Comparison of ENCODE assay signal across 24 cellular contexts in genomic region chr16:28241924-28242323, GRCh38. TPM values are rescaled to one million over a fixed set of nuclear protein-coding genes. Genes with fewer than 3 reads are reported as not detected.
DNase-seq lines count a peak whose midpoint lies in the region; ATAC-seq, FAIRE-seq and TF ChIP-seq lines count a peak whose summit lies in the region.
"Had no signal": no experiment of that assay in that cellular context is flagged by ENCODE, and none has a peak within 500 bp of the region (broad histone marks: within the 10 kb centered on the region; RNA-seq: fewer than 3 reads in every experiment).

No MANE protein-coding gene starts in this region.

- H3K4me1 ChIP-seq in HEK293 (ENCODE audit: control insufficient read depth, insufficient read depth, low read length) (no peaks in the 10 kb centered on the region), H1 (replicated peaks in 1 of 4; ENCODE audit: control insufficient read depth in 3 of 4, insufficient read depth in 4 of 4, low read length in 3 of 4) (no peaks in the 10 kb centered on the region), neuronal stem cell (ENCODE audit: control insufficient read depth in 2 of 2, insufficient read depth in 1 of 2, low read depth in 1 of 2, low read length in 2 of 2) (no peaks in the 10 kb centered on the region), BE2C (no peaks in the 10 kb centered on the region)
- H3K4me1 ChIP-seq: BLaER1 treated with 17β-estradiol and CSF1 and Interleukin-3, amounts not matched to agents 10 nM and 100 nM had no signal

- H3K9me3 Mint-ChIP-seq in stimulated activated memory B cell treated with anti-CD40 and anti-IgM and Interleukin-4, amounts not matched to agents 10 μg/mL and 1 μg/mL and 100 μg/mL, for 72 hours = peaks cover 2% of the 10 kb centered on the region
- H3K9me3 Mint-ChIP-seq: CD4-positive, alpha-beta T cell had no signal

- CTCF ChIA-PET in HEK293 (lab: Yijun Ruan, JAX) = interaction anchor here (0.6 kb wide), 1 partner anchor 368 kb away, joined by 4 read pairs; the partner anchor contains the start of gene SULT1A1
- CTCF ChIA-PET in H1 (lab: Charles Lee; ENCODE audit: partially characterized antibody) = interaction anchor here (0.6 kb wide), 1 partner anchor 71 kb away, joined by 3 read pairs; no protein-coding TSS in a partner anchor

- no peak overlapping the region for H3K23ac ChIP-seq in H1 (ENCODE audit: insufficient read length)
- no peak overlapping the region for H3K23ac ChIP-seq in neuronal stem cell (ENCODE audit: low read depth, low read length, poor library complexity)

- H3K14ac ChIP-seq in H1 (ENCODE audit: insufficient read length) (no peak overlapping the region), neuronal stem cell (ENCODE audit: low read length) (no peak overlapping the region)

- no peak for TF ChIP-seq EP300 in H1 (IDR thresholded peaks at IDR 0.05; ENCODE audit: borderline replicate concordance in 1 of 2, low read depth in 2 of 2, low read length in 2 of 2)

- H3K4me2 ChIP-seq in H1 (ENCODE audit: insufficient read depth in 1 of 2, low read depth in 2 of 2, low read length in 2 of 2) (no peak overlapping the region), neuronal stem cell (ENCODE audit: insufficient read depth, low read length, poor library complexity, severe bottlenecking) (no peak overlapping the region)
- H3K4me2 ChIP-seq: BLaER1 treated with 17β-estradiol and CSF1 and Interleukin-3, amounts not matched to agents 10 nM and 100 nM had no signal

- no peak overlapping the region for H4K91ac ChIP-seq in H1 (replicated peaks; ENCODE audit: insufficient read length, low read length)
- H4K91ac ChIP-seq in neuronal stem cell (ENCODE audit: low read depth, low read length, poor library complexity) = no peak overlapping the region

- H3K79me2 ChIP-seq in H1 (ENCODE audit: control insufficient read depth in 1 of 2, insufficient read depth in 2 of 2, low read length in 2 of 2) = no peaks in the 10 kb centered on the region

- H3K9ac ChIP-seq in H1 (replicated peaks in 1 of 4; ENCODE audit: extremely low read depth in 1 of 4, low read depth in 3 of 4, low read length in 3 of 4) (no peak overlapping the region), neuronal stem cell (ENCODE audit: low read depth, low read length, poor library complexity) (no peak overlapping the region)
- H3K9ac ChIP-seq: BLaER1 treated with 17β-estradiol and CSF1 and Interleukin-3, amounts not matched to agents 10 nM and 100 nM had no signal

- POLR2A ChIA-PET in HEK293 (lab: Yijun Ruan, JAX) (no interaction called here), H1 (lab: Charles Lee; ENCODE audit: partially characterized antibody) (interaction anchor here (0.6 kb wide), 1 partner anchor 32 kb away, joined by 3 read pairs; no protein-coding TSS in a partner anchor)

- TF ChIP-seq CTCF in HEK293 (tag by site-specific recombination; IDR thresholded peaks at IDR 0.05) = no peak
- no peak for TF ChIP-seq CTCF in H1 (IDR thresholded peaks at IDR 0.05; ENCODE audit: control extremely low read depth in 1 of 3, insufficient read depth in 1 of 3, low read depth in 1 of 3, low read length in 3 of 3)
- TF ChIP-seq CTCF in brain microvascular endothelial cell (IDR thresholded peaks at IDR 0.05; ENCODE audit: low read depth, low read length, missing control alignments) = no peak
- no peak for TF ChIP-seq CTCF in BE2C (IDR thresholded peaks at IDR 0.05; ENCODE audit: low read depth, low read length)

- TF ChIP-seq POLR2A in H1 (IDR thresholded peaks at IDR 0.05; ENCODE audit: control extremely low read depth in 1 of 2, low read depth in 2 of 2, low read length in 2 of 2) = no peak

- 91% methylated on average over 6 of the region's 6 CpGs; no CpG with 5 or more reads in 1 of the 2 experiments for WGBS in H1 (ENCODE audit: extremely low coverage in 1 of 2, insufficient coverage in 1 of 2, insufficient read length in 1 of 2, insufficient replicate concordance in 2 of 2, low coverage in 1 of 2, low lambda C conversion rate in 2 of 2, missing lambda C conversion rate in 1 of 2), 2 experiments
- WGBS in neuronal stem cell (ENCODE audit: extremely low coverage in 2 of 2, insufficient read length in 2 of 2, insufficient replicate concordance in 1 of 2), 2 donors = no CpG with 5 or more reads among the region's 6 CpGs

- H3K18ac ChIP-seq in H1 (ENCODE audit: extremely low read depth, low read length) (no peak overlapping the region), neuronal stem cell (ENCODE audit: low read length) (peak overlapping the region; percentile 41)

- H3K4ac ChIP-seq in H1 (replicated peaks; ENCODE audit: insufficient read length, low read depth, low read length) (no peak overlapping the region), neuronal stem cell (ENCODE audit: low read length) (peak overlapping the region; percentile 67)

- in situ Hi-C loops in brain microvascular endothelial cell (cut with HindIII; ENCODE audit: low pct_ligation_motif_present, low sequenced_read_pairs) = no loop called here

- peaks cover 1% of the 10 kb centered on the region; the same call in 1 of the 2 replicates for H3K23me2 ChIP-seq in H1 (ENCODE audit: low read depth, low read length)

- ATAC-seq in stimulated activated memory B cell treated with anti-CD40 and anti-IgM and Interleukin-4, amounts not matched to agents 10 μg/mL and 1 μg/mL and 100 μg/mL, for 72 hours = no peak
- ATAC-seq: GM12878 had no signal

- H3K9me3 ChIP-seq in HEK293 (ENCODE audit: control insufficient read depth, insufficient read depth, low read depth, low read length) = no peaks in the 10 kb centered on the region
- 0 out of 4 replicates have a peak, but pooled peaks cover 0 to 4% of the 10 kb centered on the region in 2 experiments for H3K9me3 ChIP-seq in H1 (ENCODE audit: insufficient read depth in 2 of 2, low read depth in 1 of 2, low read length in 1 of 2)
- peaks cover 3 to 4% of the 10 kb centered on the region in 2 donors for H3K9me3 ChIP-seq in neuronal stem cell (replicated peaks in 1 of 2; ENCODE audit: control insufficient read depth in 2 of 2, insufficient read depth in 1 of 2, low read depth in 1 of 2, low read length in 2 of 2)
- H3K9me3 ChIP-seq in BE2C = no peaks in the 10 kb centered on the region

- H4K8ac ChIP-seq in H1 (ENCODE audit: extremely low read depth, insufficient read depth, low read length) (no peak overlapping the region), neuronal stem cell (ENCODE audit: low read depth, low read length) (no peak overlapping the region)

- peaks cover 3% of the 10 kb centered on the region for H3K36me3 Mint-ChIP-seq in stimulated activated memory B cell treated with anti-CD40 and anti-IgM and Interleukin-4, amounts not matched to agents 10 μg/mL and 1 μg/mL and 100 μg/mL, for 72 hours
- H3K36me3 Mint-ChIP-seq: CD14-positive monocyte; CD8-positive, alpha-beta memory T cell had no signal

- no peak overlapping the region for H3K4me3 Mint-ChIP-seq in stimulated activated memory B cell treated with anti-CD40 and anti-IgM and Interleukin-4, amounts not matched to agents 10 μg/mL and 1 μg/mL and 100 μg/mL, for 72 hours
- H3K4me3 Mint-ChIP-seq: B cell; CD14-positive monocyte; CD4-positive, alpha-beta T cell; CD8-positive, alpha-beta memory T cell had no signal

- no peak overlapping the region for H2BK12ac ChIP-seq in H1 (ENCODE audit: low read depth, low read length)
- H2BK12ac ChIP-seq in neuronal stem cell (ENCODE audit: low read length) = no peak overlapping the region

- H2BK20ac ChIP-seq in H1 (ENCODE audit: low read length) = no peak overlapping the region

- peaks cover 3% of the 10 kb centered on the region for H3K27me3 Mint-ChIP-seq in stimulated activated memory B cell treated with anti-CD40 and anti-IgM and Interleukin-4, amounts not matched to agents 10 μg/mL and 1 μg/mL and 100 μg/mL, for 72 hours
- H3K27me3 Mint-ChIP-seq: B cell; CD4-positive, alpha-beta T cell had no signal

- H2BK15ac ChIP-seq in H1 (ENCODE audit: low read length) (no peak overlapping the region), neuronal stem cell (ENCODE audit: low read length) (no peak overlapping the region)

- H3K27ac ChIP-seq in HEK293 (ENCODE audit: extremely low read depth, low read depth, low read length) (no peak overlapping the region), H1 (ENCODE audit: low read depth, low read length) (no peak overlapping the region), neuronal stem cell (replicated peaks; ENCODE audit: low read length) (no peak overlapping the region), brain microvascular endothelial cell (no peak overlapping the region)
- H3K27ac ChIP-seq: 22Rv1; BLaER1 treated with 17β-estradiol and CSF1 and Interleukin-3, amounts not matched to agents 10 nM and 100 nM had no signal

- no peaks in the 10 kb centered on the region for H4K20me1 ChIP-seq in H1 (replicated peaks in 1 of 2; ENCODE audit: control insufficient read depth in 1 of 2, insufficient read depth in 2 of 2, low read length in 2 of 2)
- H4K20me1 ChIP-seq: BLaER1 treated with 17β-estradiol and CSF1 and Interleukin-3, amounts not matched to agents 10 nM and 100 nM had no signal

- no peak overlapping the region for H3K4me3 ChIP-seq in HEK293 (ENCODE audit: low read depth, low read length)
- no peak overlapping the region for H3K4me3 ChIP-seq in H1 (ENCODE audit: extremely low read depth in 1 of 4, insufficient read depth in 2 of 4, low read depth in 3 of 4, low read length in 4 of 4)
- H3K4me3 ChIP-seq in neuronal stem cell (ENCODE audit: low read length in 2 of 2) = no peak overlapping the region
- no peak overlapping the region for H3K4me3 ChIP-seq in brain microvascular endothelial cell (ENCODE audit: low read depth, low read length)
- H3K4me3 ChIP-seq in BE2C (ENCODE audit: low read depth, low read length) = no peak overlapping the region
- H3K4me3 ChIP-seq: BLaER1 treated with 17β-estradiol and CSF1 and Interleukin-3, amounts not matched to agents 10 nM and 100 nM; GM12878 had no signal

- H2AFZ ChIP-seq in H1 (ENCODE audit: low read length) (peak overlapping the region; percentile 53; the same call in 1 of the 2 replicates), neuronal stem cell (ENCODE audit: low read length) (no peak overlapping the region)

- no peaks in the 10 kb centered on the region for H3K27me3 ChIP-seq in H1 (replicated peaks in 1 of 4; ENCODE audit: control insufficient read depth in 3 of 4, extremely low read depth in 1 of 4, insufficient read depth in 3 of 4, low read length in 3 of 4)
- no peaks in the 10 kb centered on the region for H3K27me3 ChIP-seq in neuronal stem cell (ENCODE audit: control insufficient read depth in 3 of 3, insufficient read depth in 3 of 3, low read depth in 1 of 3, low read length in 3 of 3)
- H3K27me3 ChIP-seq in brain microvascular endothelial cell (replicated peaks) = no peaks in the 10 kb centered on the region
- no peaks in the 10 kb centered on the region for H3K27me3 ChIP-seq in BE2C
- H3K27me3 ChIP-seq: BLaER1 treated with 17β-estradiol and CSF1 and Interleukin-3, amounts not matched to agents 10 nM and 100 nM had no signal

- no peak overlapping the region for H2BK5ac ChIP-seq in H1 (ENCODE audit: low read depth, low read length)
- H2BK5ac ChIP-seq in neuronal stem cell (ENCODE audit: low read length) = no peak overlapping the region

- no peak overlapping the region for H4K5ac ChIP-seq in H1 (ENCODE audit: insufficient read length, low read depth, low read length)

- no peak for FAIRE-seq in H1 (lab: Jason Lieb, UNC)
- FAIRE-seq: A204.1, D721Med, GM12878, GM19239 had no signal

- peaks cover 22% of the 10 kb centered on the region for H3K4me1 Mint-ChIP-seq in stimulated activated memory B cell treated with anti-CD40 and anti-IgM and Interleukin-4, amounts not matched to agents 10 μg/mL and 1 μg/mL and 100 μg/mL, for 72 hours
- H3K4me1 Mint-ChIP-seq: B cell; CD14-positive monocyte; CD8-positive, alpha-beta memory T cell had no signal

- peak overlapping the region; percentile 7 for H3K27ac Mint-ChIP-seq in stimulated activated memory B cell treated with anti-CD40 and anti-IgM and Interleukin-4, amounts not matched to agents 10 μg/mL and 1 μg/mL and 100 μg/mL, for 72 hours
- H3K27ac Mint-ChIP-seq: B cell; CD14-positive monocyte; CD4-positive, alpha-beta T cell had no signal

- H3K79me1 ChIP-seq in H1 (ENCODE audit: low read depth, low read length) (no peaks in the 10 kb centered on the region), neuronal stem cell (ENCODE audit: low read depth, low read length) (no peaks in the 10 kb centered on the region)

- DNase-seq in H1 (ENCODE audit: low read depth in 1 of 2, low spot score in 2 of 2) = no peak
- DNase-seq in neuronal stem cell (ENCODE audit: low spot score) = no peak
- no peak for DNase-seq in brain microvascular endothelial cell
- no peak for DNase-seq in NCI-H1930 (lab: John Stamatoyannopoulos, UW)
- no peak for DNase-seq in BE2C
- DNase-seq: CD4-positive, alpha-beta T cell; CD8-positive, alpha-beta memory T cell; DMS 273 treated with DMSO at 0.1 percent for 48 hours; DMS79; EL; GDM1; GOT3; H7; HCEC 1CT had no signal

- H2AK5ac ChIP-seq in H1 (ENCODE audit: low read depth, low read length) = no peak overlapping the region
- no peak overlapping the region for H2AK5ac ChIP-seq in neuronal stem cell (ENCODE audit: low read depth, low read length)

- TF ChIP-seq RAD21 in H1 (IDR thresholded peaks at IDR 0.05 in 1 of 2, conservative IDR thresholded peaks at IDR 0.05 in 1 of 2; ENCODE audit: low read depth in 2 of 2, low read length in 2 of 2) = no peak

- no peak overlapping the region for H3K56ac ChIP-seq in H1 (replicated peaks; ENCODE audit: insufficient read length, low read depth, low read length)

- no peaks in the 10 kb centered on the region for H3K36me3 ChIP-seq in HEK293 (ENCODE audit: control insufficient read depth in 2 of 2, insufficient read depth in 1 of 2, low read length in 2 of 2)
- H3K36me3 ChIP-seq in H1 (ENCODE audit: control insufficient read depth in 2 of 4, insufficient read depth in 4 of 4, low read length in 3 of 4) = no peaks in the 10 kb centered on the region
- H3K36me3 ChIP-seq in neuronal stem cell (replicated peaks in 1 of 2; ENCODE audit: control insufficient read depth in 2 of 2, insufficient read depth in 2 of 2, low read length in 2 of 2) = no peaks in the 10 kb centered on the region
- no peaks in the 10 kb centered on the region for H3K36me3 ChIP-seq in brain microvascular endothelial cell (replicated peaks)
- H3K36me3 ChIP-seq in BE2C = no peaks in the 10 kb centered on the region

- no peak overlapping the region for H2BK120ac ChIP-seq in H1 (replicated peaks; ENCODE audit: low read depth, low read length)
- H2BK120ac ChIP-seq in neuronal stem cell (ENCODE audit: low read depth, low read length) = no peak overlapping the region

RNA-seq across cellular contexts. Expression of gene XPO6, which starts 30.2 kb away (rescaled TPM):
- total RNA-seq in H1 (2021; fragmentation: NEBNext Ultra II Directional; extraction: Animal tissue kit (Norgen Biotek cat#: 25700)) = 130 and 152 TPM in 2 replicates
- polyA plus RNA-seq in H1 (2011; rRNA removed) = 254 and 272 TPM in 2 replicates
- 184 TPM for polyA plus RNA-seq in H1 (2011; cell fraction: cytosol; rRNA removed)
- polyA plus RNA-seq in H1 (2011; cell fraction: nucleus; rRNA removed) = 303 TPM
- polyA plus RNA-seq in H1 (2012, experiment 1 of 2) = 103 to 118 TPM (median 109 TPM) in 4 replicates
- 60.0 TPM for polyA plus RNA-seq in H1 (2012, experiment 2 of 2)
- polyA plus RNA-seq in H1 (2013, experiment 1 of 2) = 57.8 TPM
- polyA plus RNA-seq in H1 (2013, experiment 2 of 2) = 57.6 TPM
- 252 and 264 TPM in 2 replicates for polyA minus RNA-seq in H1 (2011; rRNA and poly(A)+ RNA removed)
- polyA minus RNA-seq in H1 (2011; cell fraction: cytosol; rRNA and poly(A)+ RNA removed) = 127 TPM
- polyA minus RNA-seq in H1 (2011; cell fraction: nucleus; rRNA and poly(A)+ RNA removed) = 203 TPM
- polyA plus RNA-seq in neuronal stem cell (2013, experiment 1 of 2) = 45.3 TPM
- polyA plus RNA-seq in neuronal stem cell (2013, experiment 2 of 2) = 42.8 TPM
- 164 TPM for polyA plus RNA-seq in BE2C (2012; ENCODE audit: insufficient read depth, insufficient read length, low read depth)

RNA-seq across cellular contexts. Expression of gene SBK1, which starts 50.4 kb away (rescaled TPM):
- 73.9 and 77.4 TPM in 2 replicates for total RNA-seq in H1 (2021; fragmentation: NEBNext Ultra II Directional; extraction: Animal tissue kit (Norgen Biotek cat#: 25700))
- polyA plus RNA-seq in H1 (2011; rRNA removed) = 18.2 and 34.8 TPM in 2 replicates
- polyA plus RNA-seq in H1 (2011; cell fraction: cytosol; rRNA removed) = 16.7 TPM
- polyA plus RNA-seq in H1 (2011; cell fraction: nucleus; rRNA removed) = 29.8 TPM
- polyA plus RNA-seq in H1 (2012, experiment 1 of 2) = 46.9 to 62.0 TPM (median 59.1 TPM) in 4 replicates
- polyA plus RNA-seq in H1 (2012, experiment 2 of 2) = 59.4 TPM
- polyA plus RNA-seq in H1 (2013, experiment 1 of 2) = 69.2 TPM
- polyA plus RNA-seq in H1 (2013, experiment 2 of 2) = 68.1 TPM
- polyA minus RNA-seq in H1 (2011; rRNA and poly(A)+ RNA removed) = 9.3 and 12.5 TPM in 2 replicates
- 31.7 TPM for polyA minus RNA-seq in H1 (2011; cell fraction: cytosol; rRNA and poly(A)+ RNA removed)
- 16.6 TPM for polyA minus RNA-seq in H1 (2011; cell fraction: nucleus; rRNA and poly(A)+ RNA removed)
- 49.6 TPM for polyA plus RNA-seq in neuronal stem cell (2013, experiment 1 of 2)
- polyA plus RNA-seq in neuronal stem cell (2013, experiment 2 of 2) = 50.1 TPM
- 12.9 TPM for polyA plus RNA-seq in BE2C (2012; ENCODE audit: insufficient read depth, insufficient read length, low read depth)
